Comparison of ENCODE assay signal across 9 cellular contexts in the genomic region with DNA sequence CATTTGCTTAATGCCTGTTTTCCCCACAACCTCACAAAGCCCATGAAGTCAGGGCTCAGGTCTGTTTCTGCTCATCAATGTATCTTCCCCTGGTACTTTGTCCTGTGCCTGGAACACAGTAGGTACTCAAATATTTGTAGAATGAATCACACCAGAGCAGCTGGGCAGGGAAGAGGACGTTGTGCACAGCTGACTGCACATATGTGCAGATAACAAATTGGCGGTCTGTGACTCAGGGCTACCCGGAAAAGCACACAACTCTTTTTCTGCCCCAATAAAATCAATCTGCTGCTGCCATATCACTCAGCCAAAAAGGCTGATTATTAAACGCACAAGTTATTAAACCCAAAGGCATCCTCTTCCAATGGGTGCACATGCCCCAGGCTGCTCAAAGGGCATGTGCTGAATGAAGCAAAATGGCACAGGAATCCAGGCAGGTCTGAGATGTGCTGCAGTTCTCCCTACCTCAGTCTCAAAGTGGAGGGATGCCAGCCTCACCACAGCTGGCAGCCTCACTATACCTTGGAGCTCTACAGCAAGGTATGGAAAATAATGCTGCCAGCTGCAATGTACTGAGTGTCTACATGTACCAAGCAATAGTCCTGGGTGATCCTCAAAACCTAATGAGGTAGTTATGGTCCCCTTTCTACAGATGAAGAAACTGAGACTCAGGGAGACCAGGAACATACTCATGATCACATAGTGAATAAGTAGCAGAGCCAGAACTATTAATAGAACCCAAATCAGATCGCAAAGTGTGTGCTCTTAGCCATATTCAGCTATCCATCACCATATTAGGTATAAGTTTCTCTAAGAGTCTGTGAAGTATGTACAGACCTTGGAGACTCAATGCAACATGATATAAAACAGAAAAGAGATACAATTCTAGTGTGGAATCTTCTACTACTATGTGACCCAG. TPM values are rescaled to one million over a fixed set of nuclear protein-coding genes. Genes with fewer than 3 reads are reported as not detected.
DNase-seq lines count a peak whose midpoint lies in the region; ATAC-seq and TF ChIP-seq lines count a peak whose summit lies in the region.
"Had no signal": no experiment of that assay in that cellular context is flagged by ENCODE, and none has a peak within 500 bp of the region (broad histone marks: within the 10 kb centered on the region; RNA-seq: fewer than 3 reads in every experiment).

No MANE protein-coding gene starts in this region.

- CTCF ChIA-PET in CD4-positive, alpha-beta T cell (lab: Charles Lee) = no interaction called here

- H3F3A ChIP-seq in smooth muscle cell (ENCODE audit: low read depth) = peaks cover 6% of the 10 kb centered on the region

- no peaks in the 10 kb centered on the region for H3K27me3 ChIP-seq in smooth muscle cell (ENCODE audit: low read depth)
- no peaks in the 10 kb centered on the region for H3K27me3 ChIP-seq in CD4-positive, alpha-beta T cell (ENCODE audit: control insufficient read depth, insufficient read depth, low read length)

- peaks cover 7% of the 10 kb centered on the region for H3K4me1 ChIP-seq in smooth muscle cell (ENCODE audit: low read depth)

- peak overlapping the region; percentile 61 for H3K27ac ChIP-seq in smooth muscle cell (ENCODE audit: low read depth)
- H3K27ac ChIP-seq in CD4-positive, alpha-beta T cell (ENCODE audit: low read depth, low read length) = no peak overlapping the region

- H3K9me3 ChIP-seq in smooth muscle cell (replicated peaks; ENCODE audit: low read depth) = no peaks in the 10 kb centered on the region
- no peaks in the 10 kb centered on the region for H3K9me3 ChIP-seq in CD4-positive, alpha-beta T cell (ENCODE audit: control insufficient read depth, low read length)

- no peaks in the 10 kb centered on the region for H3K4me1 Mint-ChIP-seq in CD4-positive, alpha-beta T cell (ENCODE audit: low read depth)

- H3K4me2 ChIP-seq in smooth muscle cell = peak overlapping the region; percentile 70

- intact Hi-C loops in left cardiac atrium (cut with DNase I) = loop anchor here in 1 of 2 donors (5.0 kb wide), 1 partner anchor 40 kb away; no protein-coding TSS in a partner anchor
- intact Hi-C loops in CD4-positive, alpha-beta T cell (cut with DNase I, micrococcal nuclease) = no loop called here

- 27% methylated on average over 5 of the region's 5 CpGs for WGBS in smooth muscle cell (ENCODE audit: low lambda C conversion rate)

- no peaks in the 10 kb centered on the region for H3K36me3 Mint-ChIP-seq in CD4-positive, alpha-beta T cell (ENCODE audit: low read depth)
- H3K36me3 Mint-ChIP-seq: activated CD8-positive, alpha-beta memory T cell treated with anti-CD3 and anti-CD28 coated beads, Interleukin-2, amount 10 ng/mL, durations not matched to agents 7 days and 5 days had no signal

- H3K9ac ChIP-seq in smooth muscle cell (ENCODE audit: low read depth) = no peak overlapping the region

- no peak overlapping the region for H3K27ac Mint-ChIP-seq in CD4-positive, alpha-beta T cell
- H3K27ac Mint-ChIP-seq: activated CD8-positive, alpha-beta memory T cell treated with anti-CD3 and anti-CD28 coated beads, Interleukin-2, amount 10 ng/mL, durations not matched to agents 7 days and 5 days had no signal

- H3K4me3 Mint-ChIP-seq in CD4-positive, alpha-beta T cell = no peak overlapping the region
- H3K4me3 Mint-ChIP-seq: activated CD8-positive, alpha-beta memory T cell treated with anti-CD3 and anti-CD28 coated beads, Interleukin-2, amount 10 ng/mL, durations not matched to agents 7 days and 5 days had no signal

- POLR2A ChIA-PET in CD4-positive, alpha-beta T cell (lab: Charles Lee) = no interaction called here

- H3K4me3 ChIP-seq in smooth muscle cell = no peak overlapping the region

- DNase-seq in HS-5 (ENCODE audit: low read depth) (peak; percentile 8), amniotic epithelial cell (ENCODE audit: low read depth) (peak; percentile 71), left cardiac atrium (peak; percentile 37), smooth muscle cell (lab: John Stamatoyannopoulos, UW; ENCODE audit: unreplicated experiment) (no peak), GDM1 (lab: John Stamatoyannopoulos, UW) (no peak), NCI-H2029 treated with DMSO at 0.1 percent for 48 hours (lab: John Stamatoyannopoulos, UW) (no peak)
- no peak for DNase-seq in CD4-positive, alpha-beta T cell
- DNase-seq: activated CD8-positive, alpha-beta memory T cell treated with anti-CD3 and anti-CD28 coated beads, Interleukin-2, amount 10 ng/mL, durations not matched to agents 7 days and 5 days had no signal

- H3K79me2 ChIP-seq in smooth muscle cell (ENCODE audit: low read depth) = peaks cover 49% of the 10 kb centered on the region

- H2AFZ ChIP-seq in smooth muscle cell (ENCODE audit: low read depth) = no peak overlapping the region

- TF ChIP-seq CTCF in smooth muscle cell (IDR thresholded peaks at IDR 0.05; ENCODE audit: borderline replicate concordance, insufficient read depth, poor library complexity, severe bottlenecking) = no peak
- no peak for TF ChIP-seq CTCF in CD4-positive, alpha-beta T cell (IDR thresholded peaks at IDR 0.05)

- H3K9me3 Mint-ChIP-seq in CD4-positive, alpha-beta T cell = no peaks in the 10 kb centered on the region

- peaks cover under 1% of the 10 kb centered on the region for H3K27me3 Mint-ChIP-seq in CD4-positive, alpha-beta T cell
- H3K27me3 Mint-ChIP-seq: activated CD8-positive, alpha-beta memory T cell treated with anti-CD3 and anti-CD28 coated beads, Interleukin-2, amount 10 ng/mL, durations not matched to agents 7 days and 5 days had no signal

- H4K20me1 ChIP-seq in smooth muscle cell (ENCODE audit: low read depth) = no peaks in the 10 kb centered on the region

- ATAC-seq in left cardiac atrium = peak in 1 of 2 donors; percentile 70
- no peak for ATAC-seq in HG02884 (IDR thresholded peaks at IDR 0.05; ENCODE audit: unreplicated experiment)
- no peak for ATAC-seq in CD4-positive, alpha-beta T cell (ENCODE audit: poor library complexity)
- ATAC-seq: activated CD8-positive, alpha-beta memory T cell treated with anti-CD3 and anti-CD28 coated beads, Interleukin-2, amount 10 ng/mL, durations not matched to agents 7 days and 5 days had no signal

- no peaks in the 10 kb centered on the region for H3K36me3 ChIP-seq in smooth muscle cell (ENCODE audit: low read depth)

RNA-seq across cellular contexts. Expression of gene SORBS1, which starts 43.4 kb away (rescaled TPM):
- total RNA-seq in left cardiac atrium (100 to 1,000 TPM; 465 to 617 TPM), smooth muscle cell (21.0 and 29.0 TPM in 2 replicates)
- polyA plus RNA-seq in smooth muscle cell = 11.3 and 14.6 TPM in 2 replicates
- total RNA-seq in CD4-positive, alpha-beta T cell = 1 to 10 TPM; 1.4 to 1.8 TPM

Comparison
In these comparisons a context has a peak if more than half of its experiments do, and no peak if none do; other contexts are left out.
1. DNase-seq: peak in HS-5 (single experiment), amniotic epithelial cell (single experiment) and left cardiac atrium (single experiment); none in smooth muscle cell (single experiment), GDM1 (single experiment), CD4-positive, alpha-beta T cell (0 of 10) and NCI-H2029 treated with DMSO at 0.1 percent for 48 hours (single experiment).
2. RNA of gene SORBS1, which starts 43.4 kb away (total RNA-seq): 465 to 617 TPM in left cardiac atrium; 21.0 to 29.0 TPM in smooth muscle cell and 1.4 to 1.8 TPM in CD4-positive, alpha-beta T cell; every median in the first group is over 10 times any median in the second.